Comparison of ENCODE assay signal across 21 cellular contexts in genomic region chr14:65173973-65174693, GRCh38.
DNase-seq lines count a peak whose midpoint lies in the region; FAIRE-seq and TF ChIP-seq lines count a peak whose summit lies in the region.
"Had no signal": no experiment of that assay in that cellular context is flagged by ENCODE, and none has a peak within 500 bp of the region (broad histone marks: within the 10 kb centered on the region; RNA-seq: fewer than 3 reads in every experiment).

No MANE protein-coding gene starts in this region.

- no peak for TF ChIP-seq RAD21 in neural cell (conservative IDR thresholded peaks at IDR 0.05)

- H3F3A ChIP-seq in neural cell (ENCODE audit: insufficient read depth, low read length, poor library complexity, severe bottlenecking) = no peaks in the 10 kb centered on the region

- DNase-seq in NCI-H2227 treated with DMSO at 0.1 percent for 48 hours (lab: John Stamatoyannopoulos, UW) (peak; percentile 58), endodermal cell (peak; percentile 86), NCI-H1092 (lab: John Stamatoyannopoulos, UW) (no peak), BE2C (no peak), small intestine (no peak), NCI-H510A treated with DMSO at 0.1 percent for 48 hours (lab: John Stamatoyannopoulos, UW) (no peak)
- DNase-seq: activated CD4-positive, alpha-beta T cell treated with anti-CD3 and anti-CD28 coated beads, Interleukin-2, amount 50 U/mL, for 1 hour; activated T-cell treated with anti-CD3 and anti-CD28 coated beads, Interleukin-2, amount 50 U/mL, for 48 hours; DMS 273 treated with DMSO at 0.1 percent for 48 hours; hippocampal formation; lower lobe of right lung; NCI-H187; NCI-H82; SHP77; T1000 had no signal

- H3K36me3 ChIP-seq in ES-I3 (ENCODE audit: insufficient read depth, low read length) (no peaks in the 10 kb centered on the region), endodermal cell (ENCODE audit: control insufficient read depth, insufficient read depth, low read length) (no peaks in the 10 kb centered on the region), neural cell (ENCODE audit: insufficient read depth, low read length) (no peaks in the 10 kb centered on the region), BE2C (no peaks in the 10 kb centered on the region), small intestine (ENCODE audit: control insufficient read depth in 2 of 2, insufficient read depth in 2 of 2, low read length in 2 of 2) (no peaks in the 10 kb centered on the region)
- H3K36me3 ChIP-seq: lower lobe of right lung, neutrophil had no signal

- peaks cover 12% of the 10 kb centered on the region for H3K27me3 Mint-ChIP-seq in endodermal cell (ENCODE audit: insufficient read depth)

- TF ChIP-seq CTCF in endodermal cell (conservative IDR thresholded peaks at IDR 0.05) (no peak), neural cell (IDR thresholded peaks at IDR 0.05; ENCODE audit: poor library complexity, severe bottlenecking) (no peak), BE2C (IDR thresholded peaks at IDR 0.05; ENCODE audit: low read depth, low read length) (no peak)

- H3K27ac ChIP-seq in endodermal cell (ENCODE audit: low read depth, low read length) (no peak overlapping the region), neural cell (ENCODE audit: low read length) (peak overlapping the region; percentile 30), small intestine (ENCODE audit: low read depth in 1 of 2, low read length in 1 of 2) (no peak overlapping the region)
- H3K27ac ChIP-seq: HL-60, lower lobe of right lung, neutrophil, skin epidermis had no signal

- H3K4me2 ChIP-seq in neural cell (ENCODE audit: low read length) = no peak overlapping the region

- H2AFZ ChIP-seq in neural cell (ENCODE audit: low read depth, low read length) = no peak overlapping the region

- H3K79me2 ChIP-seq in neural cell (replicated peaks; ENCODE audit: insufficient read depth, low read length) = no peaks in the 10 kb centered on the region

- no peaks in the 10 kb centered on the region for H3K27me3 ChIP-seq in endodermal cell (ENCODE audit: control insufficient read depth, insufficient read depth, low read length, poor library complexity, severe bottlenecking)
- no peaks in the 10 kb centered on the region for H3K27me3 ChIP-seq in neural cell (ENCODE audit: insufficient read depth, low read depth, low read length)
- no peaks in the 10 kb centered on the region for H3K27me3 ChIP-seq in BE2C
- H3K27me3 ChIP-seq in small intestine (ENCODE audit: control insufficient read depth in 2 of 2, insufficient read depth in 2 of 2, low read length in 2 of 2) = no peaks in the 10 kb centered on the region

- TF ChIP-seq EP300 in neural cell (conservative IDR thresholded peaks at IDR 0.05; ENCODE audit: poor library complexity, severe bottlenecking) = no peak

- H3K4me3 Mint-ChIP-seq in endodermal cell = no peak overlapping the region

- peaks cover 20% of the 10 kb centered on the region for H3K4me1 Mint-ChIP-seq in endodermal cell

- H3K36me3 Mint-ChIP-seq in endodermal cell (ENCODE audit: low read depth) = no peaks in the 10 kb centered on the region

- H3K9ac ChIP-seq in ES-I3 (ENCODE audit: low read depth, low read length) = peak overlapping the region; percentile 10; the same call in 1 of the 2 replicates
- no peak overlapping the region for H3K9ac ChIP-seq in endodermal cell (ENCODE audit: extremely low read depth, low read length, poor library complexity, severe bottlenecking)
- peak overlapping the region; percentile 27 for H3K9ac ChIP-seq in neural cell (ENCODE audit: low read length)

- H3K4me3 ChIP-seq in endodermal cell (ENCODE audit: low read length) (no peak overlapping the region), neural cell (ENCODE audit: low read length) (peak overlapping the region; percentile 41), BE2C (ENCODE audit: low read depth, low read length) (no peak overlapping the region), small intestine (ENCODE audit: low read depth in 1 of 2, low read length in 2 of 2) (no peak overlapping the region)
- H3K4me3 ChIP-seq: lower lobe of right lung, skin epidermis had no signal

- H3K9me3 Mint-ChIP-seq in endodermal cell = peaks cover 4% of the 10 kb centered on the region

- H3K4me1 ChIP-seq in ES-I3 (ENCODE audit: insufficient read depth, low read length) = peaks cover 14% of the 10 kb centered on the region
- peaks cover 2% of the 10 kb centered on the region for H3K4me1 ChIP-seq in endodermal cell (ENCODE audit: control insufficient read depth, insufficient read depth, low read length)
- H3K4me1 ChIP-seq in BE2C = no peaks in the 10 kb centered on the region
- no peaks in the 10 kb centered on the region for H3K4me1 ChIP-seq in small intestine (ENCODE audit: control insufficient read depth in 2 of 2, insufficient read depth in 1 of 2, low read depth in 1 of 2, low read length in 1 of 2)

- no peaks in the 10 kb centered on the region for H4K20me1 ChIP-seq in neural cell (ENCODE audit: insufficient read depth)

- no peak for FAIRE-seq in small intestine (lab: Jason Lieb, UNC)
- FAIRE-seq: colon had no signal

- no peak overlapping the region for H3K27ac Mint-ChIP-seq in endodermal cell

- H3K9me3 ChIP-seq in ES-I3 (ENCODE audit: control insufficient read depth, insufficient read depth, low read length) = no peaks in the 10 kb centered on the region
- H3K9me3 ChIP-seq in endodermal cell (ENCODE audit: control insufficient read depth, low read length) = no peaks in the 10 kb centered on the region
- no peaks in the 10 kb centered on the region for H3K9me3 ChIP-seq in neural cell (ENCODE audit: low read length)
- no peaks in the 10 kb centered on the region for H3K9me3 ChIP-seq in BE2C
- no peaks in the 10 kb centered on the region for H3K9me3 ChIP-seq in small intestine (ENCODE audit: control insufficient read depth, low read depth)
- H3K9me3 ChIP-seq: lower lobe of right lung, neutrophil had no signal

- 48 to 59% methylated on average over 10 to 13 of the region's 13 CpGs for WGBS in endodermal cell (ENCODE audit: insufficient coverage in 1 of 2, insufficient read length in 1 of 2), 2 experiments
- WGBS in small intestine, 3 donors = 50 to 61% (median 51%) methylated on average over 13 of the region's 13 CpGs

- no peaks in the 10 kb centered on the region for H3K9me2 ChIP-seq in neural cell (ENCODE audit: insufficient read depth, low read length)

TF ChIP-seq in neural cell, 6 proteins besides CTCF, POLR2A, EP300 and RAD21:
- TF ChIP-seq TAF1 (IDR thresholded peaks at IDR 0.05; ENCODE audit: low read depth) (no peak), POLR2AphosphoS5 (IDR thresholded peaks at IDR 0.05) (no peak), MXI1 (conservative IDR thresholded peaks at IDR 0.05; ENCODE audit: poor library complexity, severe bottlenecking) (no peak), REST (IDR thresholded peaks at IDR 0.05; ENCODE audit: borderline replicate concordance) (no peak), SMC3 (conservative IDR thresholded peaks at IDR 0.05; ENCODE audit: poor library complexity) (no peak), EZH2 (IDR thresholded peaks at IDR 0.05; ENCODE audit: borderline replicate concordance, insufficient read depth, low read length, poor library complexity, severe bottlenecking) (no peak)

Comparison
In these comparisons a context has a peak if more than half of its experiments do, and no peak if none do; other contexts are left out.
1. DNase-seq: peak in NCI-H2227 treated with DMSO at 0.1 percent for 48 hours (single experiment) and endodermal cell (single experiment); none in NCI-H1092 (single experiment), BE2C (single experiment), small intestine (single experiment) and NCI-H510A treated with DMSO at 0.1 percent for 48 hours (single experiment).